Comparison of ENCODE assay signal across 1 cellular context in the genomic region with DNA sequence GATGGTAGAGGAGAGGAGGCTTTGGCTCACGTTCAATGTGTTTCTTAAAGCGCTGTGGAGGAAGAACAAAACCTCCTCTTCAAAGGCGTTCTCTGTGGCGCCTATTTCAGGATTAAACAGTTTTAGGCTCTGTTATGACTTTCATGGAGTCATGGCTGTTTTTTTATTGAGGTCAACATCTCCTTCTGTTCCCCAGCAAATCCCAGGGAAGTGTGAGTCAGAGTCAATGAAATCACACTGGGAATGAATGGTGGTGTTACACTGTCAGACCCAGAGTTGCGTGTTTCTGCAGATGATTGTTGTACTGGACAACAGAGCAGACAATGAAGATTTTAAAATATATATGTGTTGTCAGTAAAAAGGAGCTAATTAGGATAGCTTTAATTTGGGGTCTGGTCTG.
TF ChIP-seq lines count a peak whose summit lies in the region.

No MANE protein-coding gene starts in this region.

TF ChIP-seq in endothelial cell of umbilical vein, 7 proteins besides CTCF, POLR2A, EP300 and RAD21:
- TF ChIP-seq FOS (IDR thresholded peaks at IDR 0.05; ENCODE audit: borderline replicate concordance, insufficient read depth, low read length) (peak; percentile 32), JUN (IDR thresholded peaks at IDR 0.05; ENCODE audit: borderline replicate concordance, insufficient read depth, insufficient read length, low read depth) (no peak), EZH2 (IDR thresholded peaks at IDR 0.05; ENCODE audit: borderline replicate concordance, low read depth, low read length, severe bottlenecking) (no peak), GATA2 (IDR thresholded peaks at IDR 0.05; ENCODE audit: insufficient read depth, insufficient read length, low read depth, low read length) (no peak)
